ENCODE assay signal across 2 cellular contexts in the genomic region with DNA sequence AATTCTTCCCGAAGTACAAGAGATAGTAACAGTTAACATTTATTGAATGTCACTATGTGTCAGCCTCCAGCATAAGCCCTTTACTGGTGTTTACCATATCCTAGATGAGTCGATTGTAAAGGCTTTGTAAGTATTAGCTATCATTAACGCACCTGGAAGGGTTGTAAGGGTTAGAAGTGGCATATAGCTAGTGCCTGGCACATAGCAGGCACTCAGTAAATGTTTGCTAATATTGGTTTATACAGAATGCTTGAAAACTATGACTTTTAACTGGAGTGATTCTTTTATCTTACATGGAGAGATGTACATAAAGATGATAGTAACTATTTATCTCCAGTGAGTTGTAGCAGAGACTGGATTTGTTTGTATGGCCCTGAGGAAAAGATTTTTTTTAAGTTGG.
TF ChIP-seq lines count a peak whose summit lies in the region.

No MANE protein-coding gene starts in this region.

TF ChIP-seq in GM23338, 12 proteins besides CTCF, POLR2A, EP300 and RAD21 (continues in another document):
- TF ChIP-seq EZH2phosphoT487 (IDR thresholded peaks at IDR 0.05; ENCODE audit: unreplicated experiment) (no peak), POLR2AphosphoS5 (IDR thresholded peaks at IDR 0.05; ENCODE audit: low read depth) (no peak), ZNF114 (CRISPR knock-in tag; IDR thresholded peaks at IDR 0.05) (no peak), ZNF331 (CRISPR knock-in tag; IDR thresholded peaks at IDR 0.05; ENCODE audit: low read depth) (no peak), EZH2 (IDR thresholded peaks at IDR 0.05; ENCODE audit: low read depth, unreplicated experiment) (no peak), NANOG (IDR thresholded peaks at IDR 0.05; ENCODE audit: borderline replicate concordance) (no peak), STAT1 (IDR thresholded peaks at IDR 0.05; ENCODE audit: unreplicated experiment) (no peak)
- TF ChIP-seq, protein P1, sequence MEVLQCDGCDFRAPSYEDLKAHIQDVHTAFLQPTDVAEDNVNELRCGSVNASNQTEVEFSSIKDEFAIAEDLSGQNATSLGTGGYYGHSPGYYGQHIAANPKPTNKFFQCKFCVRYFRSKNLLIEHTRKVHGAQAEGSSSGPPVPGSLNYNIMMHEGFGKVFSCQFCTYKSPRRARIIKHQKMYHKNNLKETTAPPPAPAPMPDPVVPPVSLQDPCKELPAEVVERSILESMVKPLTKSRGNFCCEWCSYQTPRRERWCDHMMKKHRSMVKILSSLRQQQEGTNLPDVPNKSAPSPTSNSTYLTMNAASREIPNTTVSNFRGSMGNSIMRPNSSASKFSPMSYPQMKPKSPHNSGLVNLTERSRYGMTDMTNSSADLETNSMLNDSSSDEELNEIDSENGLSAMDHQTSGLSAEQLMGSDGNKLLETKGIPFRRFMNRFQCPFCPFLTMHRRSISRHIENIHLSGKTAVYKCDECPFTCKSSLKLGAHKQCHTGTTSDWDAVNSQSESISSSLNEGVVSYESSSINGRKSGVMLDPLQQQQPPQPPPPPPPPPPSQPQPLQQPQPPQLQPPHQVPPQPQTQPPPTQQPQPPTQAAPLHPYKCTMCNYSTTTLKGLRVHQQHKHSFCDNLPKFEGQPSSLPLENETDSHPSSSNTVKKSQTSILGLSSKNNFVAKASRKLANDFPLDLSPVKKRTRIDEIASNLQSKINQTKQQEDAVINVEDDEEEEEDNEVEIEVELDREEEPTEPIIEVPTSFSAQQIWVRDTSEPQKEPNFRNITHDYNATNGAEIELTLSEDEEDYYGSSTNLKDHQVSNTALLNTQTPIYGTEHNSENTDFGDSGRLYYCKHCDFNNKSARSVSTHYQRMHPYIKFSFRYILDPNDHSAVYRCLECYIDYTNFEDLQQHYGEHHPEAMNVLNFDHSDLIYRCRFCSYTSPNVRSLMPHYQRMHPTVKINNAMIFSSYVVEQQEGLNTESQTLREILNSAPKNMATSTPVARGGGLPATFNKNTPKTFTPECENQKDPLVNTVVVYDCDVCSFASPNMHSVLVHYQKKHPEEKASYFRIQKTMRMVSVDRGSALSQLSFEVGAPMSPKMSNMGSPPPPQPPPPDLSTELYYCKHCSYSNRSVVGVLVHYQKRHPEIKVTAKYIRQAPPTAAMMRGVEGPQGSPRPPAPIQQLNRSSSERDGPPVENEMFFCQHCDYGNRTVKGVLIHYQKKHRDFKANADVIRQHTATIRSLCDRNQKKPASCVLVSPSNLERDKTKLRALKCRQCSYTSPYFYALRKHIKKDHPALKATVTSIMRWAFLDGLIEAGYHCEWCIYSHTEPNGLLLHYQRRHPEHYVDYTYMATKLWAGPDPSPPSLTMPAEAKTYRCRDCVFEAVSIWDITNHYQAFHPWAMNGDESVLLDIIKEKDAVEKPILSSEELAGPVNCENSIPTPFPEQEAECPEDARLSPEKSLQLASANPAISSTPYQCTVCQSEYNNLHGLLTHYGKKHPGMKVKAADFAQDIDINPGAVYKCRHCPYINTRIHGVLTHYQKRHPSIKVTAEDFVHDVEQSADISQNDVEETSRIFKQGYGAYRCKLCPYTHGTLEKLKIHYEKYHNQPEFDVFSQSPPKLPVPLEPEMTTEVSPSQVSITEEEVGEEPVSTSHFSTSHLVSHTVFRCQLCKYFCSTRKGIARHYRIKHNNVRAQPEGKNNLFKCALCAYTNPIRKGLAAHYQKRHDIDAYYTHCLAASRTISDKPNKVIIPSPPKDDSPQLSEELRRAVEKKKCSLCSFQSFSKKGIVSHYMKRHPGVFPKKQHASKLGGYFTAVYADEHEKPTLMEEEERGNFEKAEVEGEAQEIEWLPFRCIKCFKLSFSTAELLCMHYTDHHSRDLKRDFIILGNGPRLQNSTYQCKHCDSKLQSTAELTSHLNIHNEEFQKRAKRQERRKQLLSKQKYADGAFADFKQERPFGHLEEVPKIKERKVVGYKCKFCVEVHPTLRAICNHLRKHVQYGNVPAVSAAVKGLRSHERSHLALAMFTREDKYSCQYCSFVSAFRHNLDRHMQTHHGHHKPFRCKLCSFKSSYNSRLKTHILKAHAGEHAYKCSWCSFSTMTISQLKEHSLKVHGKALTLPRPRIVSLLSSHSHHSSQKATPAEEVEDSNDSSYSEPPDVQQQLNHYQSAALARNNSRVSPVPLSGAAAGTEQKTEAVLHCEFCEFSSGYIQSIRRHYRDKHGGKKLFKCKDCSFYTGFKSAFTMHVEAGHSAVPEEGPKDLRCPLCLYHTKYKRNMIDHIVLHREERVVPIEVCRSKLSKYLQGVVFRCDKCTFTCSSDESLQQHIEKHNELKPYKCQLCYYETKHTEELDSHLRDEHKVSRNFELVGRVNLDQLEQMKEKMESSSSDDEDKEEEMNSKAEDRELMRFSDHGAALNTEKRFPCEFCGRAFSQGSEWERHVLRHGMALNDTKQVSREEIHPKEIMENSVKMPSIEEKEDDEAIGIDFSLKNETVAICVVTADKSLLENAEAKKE (CRISPR knock-in tag; IDR thresholded peaks at IDR 0.05): no peak
- TF ChIP-seq, protein P2, sequence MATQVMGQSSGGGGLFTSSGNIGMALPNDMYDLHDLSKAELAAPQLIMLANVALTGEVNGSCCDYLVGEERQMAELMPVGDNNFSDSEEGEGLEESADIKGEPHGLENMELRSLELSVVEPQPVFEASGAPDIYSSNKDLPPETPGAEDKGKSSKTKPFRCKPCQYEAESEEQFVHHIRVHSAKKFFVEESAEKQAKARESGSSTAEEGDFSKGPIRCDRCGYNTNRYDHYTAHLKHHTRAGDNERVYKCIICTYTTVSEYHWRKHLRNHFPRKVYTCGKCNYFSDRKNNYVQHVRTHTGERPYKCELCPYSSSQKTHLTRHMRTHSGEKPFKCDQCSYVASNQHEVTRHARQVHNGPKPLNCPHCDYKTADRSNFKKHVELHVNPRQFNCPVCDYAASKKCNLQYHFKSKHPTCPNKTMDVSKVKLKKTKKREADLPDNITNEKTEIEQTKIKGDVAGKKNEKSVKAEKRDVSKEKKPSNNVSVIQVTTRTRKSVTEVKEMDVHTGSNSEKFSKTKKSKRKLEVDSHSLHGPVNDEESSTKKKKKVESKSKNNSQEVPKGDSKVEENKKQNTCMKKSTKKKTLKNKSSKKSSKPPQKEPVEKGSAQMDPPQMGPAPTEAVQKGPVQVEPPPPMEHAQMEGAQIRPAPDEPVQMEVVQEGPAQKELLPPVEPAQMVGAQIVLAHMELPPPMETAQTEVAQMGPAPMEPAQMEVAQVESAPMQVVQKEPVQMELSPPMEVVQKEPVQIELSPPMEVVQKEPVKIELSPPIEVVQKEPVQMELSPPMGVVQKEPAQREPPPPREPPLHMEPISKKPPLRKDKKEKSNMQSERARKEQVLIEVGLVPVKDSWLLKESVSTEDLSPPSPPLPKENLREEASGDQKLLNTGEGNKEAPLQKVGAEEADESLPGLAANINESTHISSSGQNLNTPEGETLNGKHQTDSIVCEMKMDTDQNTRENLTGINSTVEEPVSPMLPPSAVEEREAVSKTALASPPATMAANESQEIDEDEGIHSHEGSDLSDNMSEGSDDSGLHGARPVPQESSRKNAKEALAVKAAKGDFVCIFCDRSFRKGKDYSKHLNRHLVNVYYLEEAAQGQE (IDR thresholded peaks at IDR 0.05; ENCODE audit: unreplicated experiment): no peak
- TF ChIP-seq, protein P3, sequence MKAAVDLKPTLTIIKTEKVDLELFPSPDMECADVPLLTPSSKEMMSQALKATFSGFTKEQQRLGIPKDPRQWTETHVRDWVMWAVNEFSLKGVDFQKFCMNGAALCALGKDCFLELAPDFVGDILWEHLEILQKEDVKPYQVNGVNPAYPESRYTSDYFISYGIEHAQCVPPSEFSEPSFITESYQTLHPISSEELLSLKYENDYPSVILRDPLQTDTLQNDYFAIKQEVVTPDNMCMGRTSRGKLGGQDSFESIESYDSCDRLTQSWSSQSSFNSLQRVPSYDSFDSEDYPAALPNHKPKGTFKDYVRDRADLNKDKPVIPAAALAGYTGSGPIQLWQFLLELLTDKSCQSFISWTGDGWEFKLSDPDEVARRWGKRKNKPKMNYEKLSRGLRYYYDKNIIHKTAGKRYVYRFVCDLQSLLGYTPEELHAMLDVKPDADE (IDR thresholded peaks at IDR 0.05): no peak

TF ChIP-seq in K562, 482 proteins besides CTCF, POLR2A, EP300 and RAD21:
- TF ChIP-seq SMARCE1 (IDR thresholded peaks at IDR 0.05) (no peak), POLR2H (tag; IDR thresholded peaks at IDR 0.05; ENCODE audit: low read depth) (no peak), NFE2L1 (tag; IDR thresholded peaks at IDR 0.05; ENCODE audit: borderline replicate concordance, low read depth) (no peak), HDGF (IDR thresholded peaks at IDR 0.05) (no peak), ZNF239 (CRISPR knock-in tag; IDR thresholded peaks at IDR 0.05) (no peak), TEAD1 (CRISPR knock-in tag; IDR thresholded peaks at IDR 0.05) (no peak), FOXJ2 (tag; IDR thresholded peaks at IDR 0.05) (no peak), DNMT1 (IDR thresholded peaks at IDR 0.05) (no peak)
- TF ChIP-seq, protein P4, sequence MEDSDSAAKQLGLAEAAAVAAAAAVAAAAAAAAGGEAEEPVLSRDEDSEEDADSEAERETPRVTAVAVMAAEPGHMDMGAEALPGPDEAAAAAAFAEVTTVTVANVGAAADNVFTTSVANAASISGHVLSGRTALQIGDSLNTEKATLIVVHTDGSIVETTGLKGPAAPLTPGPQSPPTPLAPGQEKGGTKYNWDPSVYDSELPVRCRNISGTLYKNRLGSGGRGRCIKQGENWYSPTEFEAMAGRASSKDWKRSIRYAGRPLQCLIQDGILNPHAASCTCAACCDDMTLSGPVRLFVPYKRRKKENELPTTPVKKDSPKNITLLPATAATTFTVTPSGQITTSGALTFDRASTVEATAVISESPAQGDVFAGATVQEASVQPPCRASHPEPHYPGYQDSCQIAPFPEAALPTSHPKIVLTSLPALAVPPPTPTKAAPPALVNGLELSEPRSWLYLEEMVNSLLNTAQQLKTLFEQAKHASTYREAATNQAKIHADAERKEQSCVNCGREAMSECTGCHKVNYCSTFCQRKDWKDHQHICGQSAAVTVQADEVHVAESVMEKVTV (CRISPR knock-in tag; IDR thresholded peaks at IDR 0.05): no peak
- TF ChIP-seq, protein P5, sequence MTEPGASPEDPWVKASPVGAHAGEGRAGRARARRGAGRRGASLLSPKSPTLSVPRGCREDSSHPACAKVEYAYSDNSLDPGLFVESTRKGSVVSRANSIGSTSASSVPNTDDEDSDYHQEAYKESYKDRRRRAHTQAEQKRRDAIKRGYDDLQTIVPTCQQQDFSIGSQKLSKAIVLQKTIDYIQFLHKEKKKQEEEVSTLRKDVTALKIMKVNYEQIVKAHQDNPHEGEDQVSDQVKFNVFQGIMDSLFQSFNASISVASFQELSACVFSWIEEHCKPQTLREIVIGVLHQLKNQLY (CRISPR knock-in tag; conservative IDR thresholded peaks at IDR 0.05): no peak
